10 cellular contexts compared by ENCODE assay signal in genomic region chr4:109298279-109299010, GRCh38. TPM values are rescaled to one million over a fixed set of nuclear protein-coding genes. Genes with fewer than 3 reads are reported as not detected.
DNase-seq lines count a peak whose midpoint lies in the region; ATAC-seq and TF ChIP-seq lines count a peak whose summit lies in the region.
"Had no signal": no experiment of that assay in that cellular context is flagged by ENCODE, and none has a peak within 500 bp of the region (broad histone marks: within the 10 kb centered on the region; RNA-seq: fewer than 3 reads in every experiment).

No MANE protein-coding gene starts in this region.

- H3K4me2 ChIP-seq in OCI-LY3 (ENCODE audit: low read length) = no peak overlapping the region

- no peaks in the 10 kb centered on the region for H3K36me3 ChIP-seq in OCI-LY3 (replicated peaks; ENCODE audit: low read depth, low read length)

- H3K27ac Mint-ChIP-seq in glutamatergic neuron (ENCODE audit: unreplicated experiment) = no peak overlapping the region
- H3K27ac Mint-ChIP-seq in activated naive CD4-positive, alpha-beta T cell treated with anti-CD3 and anti-CD28 coated beads for 36 hours = no peak overlapping the region

- H3K9me3 ChIP-seq in OCI-LY3 (ENCODE audit: insufficient read depth, low read length) = no peaks in the 10 kb centered on the region

- no peaks in the 10 kb centered on the region for H3K36me3 Mint-ChIP-seq in glutamatergic neuron (ENCODE audit: unreplicated experiment)
- H3K36me3 Mint-ChIP-seq in activated naive CD4-positive, alpha-beta T cell treated with anti-CD3 and anti-CD28 coated beads for 36 hours (ENCODE audit: low read depth) = no peaks in the 10 kb centered on the region

- peaks cover 3% of the 10 kb centered on the region for H3K4me1 Mint-ChIP-seq in glutamatergic neuron (ENCODE audit: low read depth, unreplicated experiment)
- H3K4me1 Mint-ChIP-seq in activated naive CD4-positive, alpha-beta T cell treated with anti-CD3 and anti-CD28 coated beads for 36 hours (ENCODE audit: low read depth) = peaks cover 12% of the 10 kb centered on the region

- H3K27me3 Mint-ChIP-seq in glutamatergic neuron (ENCODE audit: unreplicated experiment) = peaks cover 8% of the 10 kb centered on the region
- peaks cover 43% of the 10 kb centered on the region for H3K27me3 Mint-ChIP-seq in activated naive CD4-positive, alpha-beta T cell treated with anti-CD3 and anti-CD28 coated beads for 36 hours (ENCODE audit: low read depth)

- CTCF ChIA-PET in activated naive CD4-positive, alpha-beta T cell treated with anti-CD3 and anti-CD28 coated beads for 36 hours (lab: Charles Lee) = interaction anchor here (0.7 to 0.8 kb wide), 6 partner anchors 8 to 1540 kb away, joined by 3 to 5 read pairs (median 3); no protein-coding TSS in a partner anchor

- peak; percentile 35; the same call in 1 of the 2 replicates for TF ChIP-seq CTCF in GM12875 (IDR thresholded peaks at IDR 0.05; ENCODE audit: borderline replicate concordance, insufficient read depth, low read depth, low read length)
- TF ChIP-seq CTCF in OCI-LY3 (IDR thresholded peaks at IDR 0.05; ENCODE audit: low read depth, low read length) = peak; percentile 81
- TF ChIP-seq CTCF in glutamatergic neuron (IDR thresholded peaks at IDR 0.05; ENCODE audit: partially characterized antibody, unreplicated experiment) = peak; percentile 77

- H3K27me3 ChIP-seq in OCI-LY3 (ENCODE audit: low read depth, low read length) = no peaks in the 10 kb centered on the region

- DNase-seq in A172 (ENCODE audit: low spot score) (peak; percentile 11), glutamatergic neuron (no peak), inferior parietal cortex (ENCODE audit: extremely low spot score) (no peak), GM19238 (ENCODE audit: insufficient read length, low spot score) (no peak)
- DNase-seq in activated naive CD4-positive, alpha-beta T cell treated with anti-CD3 and anti-CD28 coated beads for 36 hours = no peak
- DNase-seq: effector CD8-positive, alpha-beta T cell had no signal

- intact Hi-C loops in activated naive CD4-positive, alpha-beta T cell treated with anti-CD3 and anti-CD28 coated beads for 36 hours (cut with micrococcal nuclease) = loop anchor here (1.0 to 10.0 kb wide), 3 partner anchors 464 to 1284 kb away; no protein-coding TSS in a partner anchor

- no peak for ATAC-seq in GM21381 (IDR thresholded peaks at IDR 0.05; ENCODE audit: unreplicated experiment)

- H3K27ac ChIP-seq in OCI-LY3 (ENCODE audit: low read length) = no peak overlapping the region

- H4K20me1 ChIP-seq in OCI-LY3 (ENCODE audit: insufficient read depth, low read length) = no peaks in the 10 kb centered on the region

- H3K9me3 Mint-ChIP-seq in glutamatergic neuron (ENCODE audit: unreplicated experiment) = peaks cover 4% of the 10 kb centered on the region
- no peaks in the 10 kb centered on the region for H3K9me3 Mint-ChIP-seq in activated naive CD4-positive, alpha-beta T cell treated with anti-CD3 and anti-CD28 coated beads for 36 hours

- H3K79me2 ChIP-seq in OCI-LY3 (ENCODE audit: low read length) = no peaks in the 10 kb centered on the region

- H3K4me3 ChIP-seq in GM12875 (ENCODE audit: low read depth, low read length) = no peak overlapping the region
- no peak overlapping the region for H3K4me3 ChIP-seq in OCI-LY3 (ENCODE audit: low read length)

- H3K9ac ChIP-seq in OCI-LY3 (ENCODE audit: low read length) = no peak overlapping the region

- no peak overlapping the region for H3K4me3 Mint-ChIP-seq in glutamatergic neuron (ENCODE audit: unreplicated experiment)
- no peak overlapping the region for H3K4me3 Mint-ChIP-seq in activated naive CD4-positive, alpha-beta T cell treated with anti-CD3 and anti-CD28 coated beads for 36 hours

- no peak overlapping the region for H2AFZ ChIP-seq in OCI-LY3 (ENCODE audit: low read depth, low read length)

- no peaks in the 10 kb centered on the region; the same call in 1 of the 2 replicates for H3K4me1 ChIP-seq in OCI-LY3 (ENCODE audit: low read length)

RNA-seq across cellular contexts. Expression of gene COL25A1, which starts 4.0 kb away (rescaled TPM):
- total RNA-seq in A172 (2014; rRNA removed; shearing (Covaris generic)) = 0.12 TPM in 1 of 2 replicates, not detected in the other
- 1.1 TPM for total RNA-seq in glutamatergic neuron (ENCODE audit: unreplicated experiment)
- total RNA-seq in activated naive CD4-positive, alpha-beta T cell treated with anti-CD3 and anti-CD28 coated beads for 36 hours = not detected
- total RNA-seq: RPMI7951 had no signal
